Comparison of ENCODE assay signal across 1 cellular context in genomic region chr11:113859665-113860064, GRCh38.
TF ChIP-seq lines count a peak whose summit lies in the region.

No MANE protein-coding gene starts in this region.

TF ChIP-seq in HepG2, 621 proteins besides CTCF, POLR2A, EP300 and RAD21:
- TF ChIP-seq ZNF317 (CRISPR knock-in tag; IDR thresholded peaks at IDR 0.05) (no peak), RFX1 (IDR thresholded peaks at IDR 0.05) (no peak), KDM5A (IDR thresholded peaks at IDR 0.05; ENCODE audit: borderline replicate concordance, low read length) (no peak), KLF9 (CRISPR knock-in tag; IDR thresholded peaks at IDR 0.05; ENCODE audit: low read depth) (no peak), NFE2 (CRISPR knock-in tag; IDR thresholded peaks at IDR 0.05) (no peak), ZNF343 (CRISPR knock-in tag; IDR thresholded peaks at IDR 0.05) (no peak), ELF4 (CRISPR knock-in tag; IDR thresholded peaks at IDR 0.05; ENCODE audit: borderline replicate concordance) (no peak), CSRNP1 (CRISPR knock-in tag; IDR thresholded peaks at IDR 0.05) (no peak), LCORL (IDR thresholded peaks at IDR 0.05) (no peak), LCORL (CRISPR knock-in tag; IDR thresholded peaks at IDR 0.05) (no peak)
- TF ChIP-seq, protein P1, sequence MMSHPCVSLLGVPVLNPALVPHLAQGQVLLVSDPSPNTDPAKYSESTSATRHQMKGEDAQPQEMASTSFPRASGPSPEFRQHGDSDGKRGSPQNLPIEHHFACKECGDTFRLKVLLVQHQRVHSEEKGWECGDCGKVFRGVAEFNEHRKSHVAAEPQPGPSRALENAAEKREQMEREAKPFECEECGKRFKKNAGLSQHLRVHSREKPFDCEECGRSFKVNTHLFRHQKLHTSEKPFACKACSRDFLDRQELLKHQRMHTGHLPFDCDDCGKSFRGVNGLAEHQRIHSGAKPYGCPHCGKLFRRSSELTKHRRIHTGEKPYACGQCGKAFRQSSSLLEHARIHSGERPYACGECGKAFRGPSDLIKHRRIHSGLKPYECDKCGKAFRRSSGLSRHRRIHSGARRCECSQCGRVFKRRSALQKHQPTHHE (CRISPR knock-in tag; IDR thresholded peaks at IDR 0.05; ENCODE audit: borderline replicate concordance) = no peak
- TF ChIP-seq, protein P2, sequence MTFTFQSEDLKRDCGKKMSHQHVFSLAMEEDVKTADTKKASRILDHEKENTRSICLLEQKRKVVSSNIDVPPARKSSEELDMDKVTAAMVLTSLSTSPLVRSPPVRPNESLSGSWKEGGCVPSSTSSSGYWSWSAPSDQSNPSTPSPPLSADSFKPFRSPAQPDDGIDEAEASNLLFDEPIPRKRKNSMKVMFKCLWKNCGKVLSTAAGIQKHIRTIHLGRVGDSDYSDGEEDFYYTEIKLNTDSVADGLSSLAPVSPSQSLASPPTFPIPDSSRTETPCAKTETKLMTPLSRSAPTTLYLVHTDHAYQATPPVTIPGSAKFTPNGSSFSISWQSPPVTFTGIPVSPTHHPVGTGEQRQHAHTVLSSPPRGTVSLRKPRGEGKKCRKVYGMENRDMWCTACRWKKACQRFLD (CRISPR knock-in tag; IDR thresholded peaks at IDR 0.05; ENCODE audit: borderline replicate concordance) = no peak
- TF ChIP-seq, protein P3, sequence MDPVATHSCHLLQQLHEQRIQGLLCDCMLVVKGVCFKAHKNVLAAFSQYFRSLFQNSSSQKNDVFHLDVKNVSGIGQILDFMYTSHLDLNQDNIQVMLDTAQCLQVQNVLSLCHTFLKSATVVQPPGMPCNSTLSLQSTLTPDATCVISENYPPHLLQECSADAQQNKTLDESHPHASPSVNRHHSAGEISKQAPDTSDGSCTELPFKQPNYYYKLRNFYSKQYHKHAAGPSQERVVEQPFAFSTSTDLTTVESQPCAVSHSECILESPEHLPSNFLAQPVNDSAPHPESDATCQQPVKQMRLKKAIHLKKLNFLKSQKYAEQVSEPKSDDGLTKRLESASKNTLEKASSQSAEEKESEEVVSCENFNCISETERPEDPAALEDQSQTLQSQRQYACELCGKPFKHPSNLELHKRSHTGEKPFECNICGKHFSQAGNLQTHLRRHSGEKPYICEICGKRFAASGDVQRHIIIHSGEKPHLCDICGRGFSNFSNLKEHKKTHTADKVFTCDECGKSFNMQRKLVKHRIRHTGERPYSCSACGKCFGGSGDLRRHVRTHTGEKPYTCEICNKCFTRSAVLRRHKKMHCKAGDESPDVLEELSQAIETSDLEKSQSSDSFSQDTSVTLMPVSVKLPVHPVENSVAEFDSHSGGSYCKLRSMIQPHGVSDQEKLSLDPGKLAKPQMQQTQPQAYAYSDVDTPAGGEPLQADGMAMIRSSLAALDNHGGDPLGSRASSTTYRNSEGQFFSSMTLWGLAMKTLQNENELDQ (CRISPR knock-in tag; IDR thresholded peaks at IDR 0.05; ENCODE audit: borderline replicate concordance) = no peak
